In the genomic region with DNA sequence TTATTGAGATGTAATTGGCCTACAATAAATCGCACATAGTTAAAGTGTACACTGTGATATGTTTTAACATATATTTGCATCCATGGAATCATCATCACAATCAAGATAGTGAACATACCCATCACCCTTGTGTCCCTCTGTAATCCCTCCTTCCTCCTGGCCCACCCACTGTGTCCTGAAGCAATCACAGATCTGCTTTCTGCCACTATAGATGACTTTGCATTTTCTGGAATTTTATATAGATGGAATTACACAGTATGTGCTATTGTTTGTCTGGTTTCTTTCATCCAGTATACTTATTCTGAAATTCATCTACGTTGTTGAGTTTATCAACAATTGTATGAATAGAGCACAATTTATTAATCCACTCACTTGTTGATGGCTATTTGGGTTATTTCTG, we compare ENCODE assay signal across 3 cellular contexts.
TF ChIP-seq lines count a peak whose summit lies in the region.

No MANE protein-coding gene starts in this region.

TF ChIP-seq in HepG2, 621 proteins besides CTCF, POLR2A, EP300 and RAD21:
- no peak for TF ChIP-seq ZNF350 (CRISPR knock-in tag; IDR thresholded peaks at IDR 0.05; ENCODE audit: borderline replicate concordance, low read depth)
- TF ChIP-seq NFE2L2 (IDR thresholded peaks at IDR 0.05; ENCODE audit: low read length), result 0 out of 2 replicates have a peak, but pooled peaks have one; percentile 21

TF ChIP-seq in A549, 52 proteins besides CTCF, POLR2A, EP300 and RAD21:
- no peak for TF ChIP-seq RFX5 (IDR thresholded peaks at IDR 0.05)
- TF ChIP-seq NFE2L2 (conservative IDR thresholded peaks at IDR 0.05; ENCODE audit: low read length), result peak; percentile 45; the same call in 1 of the 2 replicates
- peak; percentile 57 for TF ChIP-seq MAFK (IDR thresholded peaks at IDR 0.05; ENCODE audit: partially characterized antibody)

TF ChIP-seq in K562, 482 proteins besides CTCF, POLR2A, EP300 and RAD21:
- TF ChIP-seq ZNF316 (IDR thresholded peaks at IDR 0.05) (0 out of 2 replicates have a peak, but pooled peaks have one; percentile 21), NFE2L1 (tag; IDR thresholded peaks at IDR 0.05; ENCODE audit: borderline replicate concordance, low read depth) (0 out of 2 replicates have a peak, but pooled peaks have one; percentile 42), SREBF1 (IDR thresholded peaks at IDR 0.05; ENCODE audit: borderline replicate concordance, low read depth, low read length) (no peak), CBFA2T3 (IDR thresholded peaks at IDR 0.05) (no peak), ZNF232 (CRISPR knock-in tag; IDR thresholded peaks at IDR 0.05) (no peak), NR2F6 (CRISPR knock-in tag; IDR thresholded peaks at IDR 0.05) (no peak), NFE2 (IDR thresholded peaks at IDR 0.05; ENCODE audit: low read depth) (0 out of 2 replicates have a peak, but pooled peaks have one; percentile 31), MAFG (tag; conservative IDR thresholded peaks at IDR 0.05) (peak; percentile 68), ZNF699 (CRISPR knock-in tag; IDR thresholded peaks at IDR 0.05; ENCODE audit: insufficient replicate concordance) (no peak)
- TF ChIP-seq, protein P1, sequence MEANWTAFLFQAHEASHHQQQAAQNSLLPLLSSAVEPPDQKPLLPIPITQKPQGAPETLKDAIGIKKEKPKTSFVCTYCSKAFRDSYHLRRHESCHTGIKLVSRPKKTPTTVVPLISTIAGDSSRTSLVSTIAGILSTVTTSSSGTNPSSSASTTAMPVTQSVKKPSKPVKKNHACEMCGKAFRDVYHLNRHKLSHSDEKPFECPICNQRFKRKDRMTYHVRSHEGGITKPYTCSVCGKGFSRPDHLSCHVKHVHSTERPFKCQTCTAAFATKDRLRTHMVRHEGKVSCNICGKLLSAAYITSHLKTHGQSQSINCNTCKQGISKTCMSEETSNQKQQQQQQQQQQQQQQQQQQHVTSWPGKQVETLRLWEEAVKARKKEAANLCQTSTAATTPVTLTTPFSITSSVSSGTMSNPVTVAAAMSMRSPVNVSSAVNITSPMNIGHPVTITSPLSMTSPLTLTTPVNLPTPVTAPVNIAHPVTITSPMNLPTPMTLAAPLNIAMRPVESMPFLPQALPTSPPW (CRISPR knock-in tag; IDR thresholded peaks at IDR 0.05), result no peak
- TF ChIP-seq, protein P2, sequence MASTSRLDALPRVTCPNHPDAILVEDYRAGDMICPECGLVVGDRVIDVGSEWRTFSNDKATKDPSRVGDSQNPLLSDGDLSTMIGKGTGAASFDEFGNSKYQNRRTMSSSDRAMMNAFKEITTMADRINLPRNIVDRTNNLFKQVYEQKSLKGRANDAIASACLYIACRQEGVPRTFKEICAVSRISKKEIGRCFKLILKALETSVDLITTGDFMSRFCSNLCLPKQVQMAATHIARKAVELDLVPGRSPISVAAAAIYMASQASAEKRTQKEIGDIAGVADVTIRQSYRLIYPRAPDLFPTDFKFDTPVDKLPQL (IDR thresholded peaks at IDR 0.05; ENCODE audit: extremely low read depth, insufficient read length), result no peak
TF ChIP-seq in K562: peak in this region for 4.
